ENCODE assay signal across 13 cellular contexts in the genomic region with DNA sequence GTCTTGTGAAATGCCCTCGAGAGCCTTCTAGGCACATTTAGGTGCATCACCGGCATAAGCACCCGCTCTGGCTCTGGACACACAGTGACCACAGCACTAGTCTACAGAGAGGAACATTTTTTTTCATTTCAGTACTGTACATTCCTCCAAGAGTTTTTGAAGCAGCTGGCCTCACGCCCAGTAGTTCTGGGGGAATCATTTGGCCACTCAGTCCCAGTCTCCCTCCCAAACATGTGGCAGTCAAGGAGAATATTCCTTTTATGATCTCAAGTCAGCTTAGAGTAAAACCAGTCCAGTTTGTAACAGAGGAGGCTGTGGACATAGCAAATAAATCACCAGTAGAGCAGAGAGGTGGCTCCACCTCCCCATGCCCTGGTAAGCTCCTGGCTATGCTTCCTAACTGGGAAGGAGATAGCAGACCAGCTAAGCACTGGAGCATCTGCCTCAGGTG. TPM values are rescaled to one million over a fixed set of nuclear protein-coding genes. Genes with fewer than 3 reads are reported as not detected.
DNase-seq lines count a peak whose midpoint lies in the region; ATAC-seq, FAIRE-seq and TF ChIP-seq lines count a peak whose summit lies in the region.
"Had no signal": no experiment of that assay in that cellular context is flagged by ENCODE, and none has a peak within 500 bp of the region (broad histone marks: within the 10 kb centered on the region; RNA-seq: fewer than 3 reads in every experiment).

No MANE protein-coding gene starts in this region.

- no peak for TF ChIP-seq EP300 in HepG2 (IDR thresholded peaks at IDR 0.05; ENCODE audit: low read depth in 2 of 2, low read length in 2 of 2)
- TF ChIP-seq EP300 in HepG2 (CRISPR knock-in tag; IDR thresholded peaks at IDR 0.05; ENCODE audit: borderline replicate concordance) = no peak

- ATAC-seq in HepG2 = no peak
- ATAC-seq: stimulated activated naive B cell treated with anti-CD40 and anti-IgM and Interleukin-4, amounts not matched to agents 10 μg/mL and 1 μg/mL and 100 μg/mL, for 72 hours had no signal

- TF ChIP-seq RAD21 in liver (IDR thresholded peaks at IDR 0.05) = peak; percentile 10 to 16
- TF ChIP-seq RAD21 in HepG2 (CRISPR knock-in tag; IDR thresholded peaks at IDR 0.05) = no peak

- no peak overlapping the region for H3K27ac ChIP-seq in liver (ENCODE audit: low read depth in 1 of 2, low read length in 2 of 2)
- no peak overlapping the region for H3K27ac ChIP-seq in HepG2 (ENCODE audit: extremely low read length, insufficient read depth, low read length)

- POLR2A ChIA-PET in HepG2 (lab: Yijun Ruan, JAX) = no interaction called here

- H3K4me1 Mint-ChIP-seq in nephron progenitor cell = peaks cover 32% of the 10 kb centered on the region
- H3K4me1 Mint-ChIP-seq: stimulated activated naive B cell treated with anti-CD40 and anti-IgM and Interleukin-4, amounts not matched to agents 10 μg/mL and 1 μg/mL and 100 μg/mL, for 72 hours had no signal

- H3K36me3 ChIP-seq in liver (ENCODE audit: control insufficient read depth in 4 of 4, insufficient read depth in 3 of 4, low read depth in 1 of 4, low read length in 3 of 4) (no peaks in the 10 kb centered on the region), HepG2 (replicated peaks in 1 of 2; ENCODE audit: control insufficient read depth in 1 of 2, insufficient read depth in 2 of 2, low read length in 2 of 2) (no peaks in the 10 kb centered on the region)

- H3K9me3 ChIP-seq in liver (ENCODE audit: control insufficient read depth in 4 of 4, low read length in 3 of 4) = no peaks in the 10 kb centered on the region
- H3K9me3 ChIP-seq in HepG2 (ENCODE audit: low read length) = no peaks in the 10 kb centered on the region

- H3K79me2 ChIP-seq in HepG2 (ENCODE audit: insufficient read depth, low read length) = no peaks in the 10 kb centered on the region

- no peaks in the 10 kb centered on the region for H4K20me1 ChIP-seq in HepG2 (ENCODE audit: insufficient read depth, low read length)

- TF ChIP-seq POLR2A in HepG2 (IDR thresholded peaks at IDR 0.05; ENCODE audit: insufficient read depth in 1 of 2, low read depth in 2 of 2, low read length in 2 of 2) = no peak

- no peak for FAIRE-seq in HepG2 (lab: Jason Lieb, UNC)
- FAIRE-seq: H1 had no signal

- no TSS peak for BruUV-seq in HepG2 (replicated peaks; lab: Mats Ljungman, UMichigan)

- H3K9ac ChIP-seq in liver (ENCODE audit: low read depth in 1 of 2, low read length in 2 of 2) (no peak overlapping the region), HepG2 (ENCODE audit: insufficient read depth, low read depth, low read length) (no peak overlapping the region)

- H3K27me3 Mint-ChIP-seq in nephron progenitor cell (ENCODE audit: low read depth, poor library complexity) = peaks cover 6% of the 10 kb centered on the region
- H3K27me3 Mint-ChIP-seq: stimulated activated naive B cell treated with anti-CD40 and anti-IgM and Interleukin-4, amounts not matched to agents 10 μg/mL and 1 μg/mL and 100 μg/mL, for 72 hours had no signal

- no peaks in the 10 kb centered on the region for H3K36me3 Mint-ChIP-seq in nephron progenitor cell (ENCODE audit: low read depth)
- H3K36me3 Mint-ChIP-seq: stimulated activated naive B cell treated with anti-CD40 and anti-IgM and Interleukin-4, amounts not matched to agents 10 μg/mL and 1 μg/mL and 100 μg/mL, for 72 hours had no signal

- H3K4me1 ChIP-seq in liver (ENCODE audit: control insufficient read depth in 4 of 4, insufficient read depth in 4 of 4, low read length in 3 of 4) = no peaks in the 10 kb centered on the region
- H3K4me1 ChIP-seq in HepG2 (ENCODE audit: insufficient read depth, low read length) = no peaks in the 10 kb centered on the region

- CTCF ChIA-PET in HepG2 (lab: Yijun Ruan, JAX; ENCODE audit: low intra/inter-chr PET ratio, low total read pairs) = interaction anchor here (2.5 kb wide), 1 partner anchor 128 kb away, joined by 28 read pairs; no protein-coding TSS in a partner anchor

- no peak overlapping the region for H3K4me3 Mint-ChIP-seq in nephron progenitor cell
- H3K4me3 Mint-ChIP-seq: stimulated activated naive B cell treated with anti-CD40 and anti-IgM and Interleukin-4, amounts not matched to agents 10 μg/mL and 1 μg/mL and 100 μg/mL, for 72 hours had no signal

- intact Hi-C loops in HepG2 (cut with micrococcal nuclease; ENCODE audit: unreplicated experiment) = no loop called here

- no peak overlapping the region for H3K4me2 ChIP-seq in HepG2 (ENCODE audit: low read depth, low read length)

- H2AFZ ChIP-seq in HepG2 (ENCODE audit: low read length) = no peak overlapping the region

- H3K4me3 ChIP-seq in liver (ENCODE audit: low read depth in 1 of 3, low read length in 3 of 3) = no peak overlapping the region
- H3K4me3 ChIP-seq in HepG2 (replicated peaks in 1 of 3; ENCODE audit: insufficient read depth in 1 of 3, low read depth in 2 of 3, low read length in 3 of 3) = no peak overlapping the region
- no peak overlapping the region for H3K4me3 ChIP-seq in fibroblast of pulmonary artery (replicated peaks; ENCODE audit: low read depth, low read length)

- WGBS in liver = 68% methylated on average over 4 of the region's 4 CpGs
- 6% methylated on average over 3 of the region's 4 CpGs for WGBS in HepG2 (ENCODE audit: low lambda C conversion rate)

- no peak for DNase-seq in HepG2 (ENCODE audit: low spot score)
- peak; percentile 73 for DNase-seq in fibroblast of pulmonary artery (ENCODE audit: low read depth)
- no peak for DNase-seq in nephron progenitor cell
- DNase-seq in stimulated activated CD4-positive, alpha-beta T cell treated with anti-CD3 and anti-CD28 coated beads, Interleukin-4, amount 100 ng/mL, for 1 hour = no peak
- no peak for DNase-seq in T-helper 2 cell
- no peak for DNase-seq in NCI-H774 (lab: John Stamatoyannopoulos, UW)
- DNase-seq in NCI-H187 (lab: John Stamatoyannopoulos, UW) = no peak
- DNase-seq: amygdala; GF-D8; Kasumi-1; stimulated activated naive B cell treated with anti-CD40 and anti-IgM and Interleukin-4, amounts not matched to agents 10 μg/mL and 1 μg/mL and 100 μg/mL, for 72 hours had no signal

- in situ Hi-C loops in HepG2 (cut with HindIII; ENCODE audit: extremely low pct_ligation_motif_present, low pct_unique_long_range_greater_than_20kb) = loop anchor here (5.0 kb wide), 1 partner anchor 128 kb away; no protein-coding TSS in a partner anchor

- H3K9me3 Mint-ChIP-seq in nephron progenitor cell = no peaks in the 10 kb centered on the region
- H3K9me3 Mint-ChIP-seq: stimulated activated naive B cell treated with anti-CD40 and anti-IgM and Interleukin-4, amounts not matched to agents 10 μg/mL and 1 μg/mL and 100 μg/mL, for 72 hours had no signal

- H3K27me3 ChIP-seq in liver (ENCODE audit: control insufficient read depth in 4 of 4, insufficient read depth in 4 of 4, low read length in 3 of 4) (no peaks in the 10 kb centered on the region), HepG2 (ENCODE audit: control insufficient read depth in 1 of 2, insufficient read depth in 2 of 2, low read length in 2 of 2) (0 out of 5 replicates have a peak, but pooled peaks cover 1 to 8% of the 10 kb centered on the region in 2 experiments)

- H3K27ac Mint-ChIP-seq in nephron progenitor cell = peak overlapping the region; percentile 29
- H3K27ac Mint-ChIP-seq: stimulated activated naive B cell treated with anti-CD40 and anti-IgM and Interleukin-4, amounts not matched to agents 10 μg/mL and 1 μg/mL and 100 μg/mL, for 72 hours had no signal

- no peak for TF ChIP-seq CTCF in liver (IDR thresholded peaks at IDR 0.05; ENCODE audit: low read depth, low read length, missing input control)
- no peak for TF ChIP-seq CTCF in HepG2 (CRISPR knock-in tag; IDR thresholded peaks at IDR 0.05)
- TF ChIP-seq CTCF in fibroblast of pulmonary artery (IDR thresholded peaks at IDR 0.05; ENCODE audit: low read length, missing control alignments) = no peak
- TF ChIP-seq CTCF in nephron progenitor cell (IDR thresholded peaks at IDR 0.05) = no peak

TF ChIP-seq in liver, 16 proteins besides CTCF, POLR2A, EP300 and RAD21 (continues in another document):
- TF ChIP-seq NR2F2 (IDR thresholded peaks at IDR 0.05) (no peak), FOXA1 (IDR thresholded peaks at IDR 0.05) (no peak), HNF4A (conservative IDR thresholded peaks at IDR 0.05) (no peak)
- TF ChIP-seq, protein P1, sequence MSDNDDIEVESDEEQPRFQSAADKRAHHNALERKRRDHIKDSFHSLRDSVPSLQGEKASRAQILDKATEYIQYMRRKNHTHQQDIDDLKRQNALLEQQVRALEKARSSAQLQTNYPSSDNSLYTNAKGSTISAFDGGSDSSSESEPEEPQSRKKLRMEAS (IDR thresholded peaks at IDR 0.05) = no peak

TF ChIP-seq in HepG2, 621 proteins besides CTCF, POLR2A, EP300 and RAD21 (continues in another document):
- TF ChIP-seq ZNF672 (CRISPR knock-in tag; IDR thresholded peaks at IDR 0.05) (no peak), ATRX (CRISPR knock-in tag; IDR thresholded peaks at IDR 0.05; ENCODE audit: borderline replicate concordance) (no peak)

RNA-seq across cellular contexts. Expression of a gene that starts 48.1 kb away (rescaled TPM):
- total RNA-seq in liver (under 1 TPM; 0.28 to 0.33 TPM), HepG2 (2016; rRNA removed; fragmentation: Illumina TruSeq; extraction: Trizol) (not detected in 2 replicates)
- polyA plus RNA-seq in liver (under 1 TPM; 0.19 to 0.42 TPM), HepG2 (2011; rRNA removed) (not detected in 2 replicates)
- total RNA-seq in HepG2 (2016; cell fraction: cytosol; rRNA removed; fragmentation: Illumina TruSeq; extraction: Trizol; ENCODE audit: low read depth) = not detected in 2 replicates
- not detected in 2 replicates for total RNA-seq in HepG2 (2016; cell fraction: insoluble cytoplasmic fraction; rRNA removed; fragmentation: Illumina TruSeq; extraction: Trizol)
- total RNA-seq in HepG2 (2016; cell fraction: membrane; rRNA removed; fragmentation: Illumina TruSeq; extraction: Trizol) = 0.15 TPM in 1 of 2 replicates, not detected in the other
- total RNA-seq in HepG2 (2016; cell fraction: nucleus; rRNA removed; fragmentation: Illumina TruSeq; extraction: Trizol) = not detected in 2 replicates
- 0.01 TPM in 1 of 2 replicates, not detected in the other for polyA plus RNA-seq in HepG2 (2011; cell fraction: cytosol; rRNA removed)
- polyA plus RNA-seq in HepG2 (2011; cell fraction: nucleus; rRNA removed) = not detected in 2 replicates
- polyA plus RNA-seq in HepG2 (2012) = not detected in 2 replicates
- not detected in 2 replicates for polyA plus RNA-seq in HepG2 (2016; cell fraction: cytosol; fragmentation: Illumina TruSeq; extraction: Trizol; ENCODE audit: low read depth)
- not detected in 2 replicates for polyA plus RNA-seq in HepG2 (2016; cell fraction: insoluble cytoplasmic fraction; fragmentation: Illumina TruSeq; extraction: Trizol; ENCODE audit: low read depth)
- not detected in 2 replicates for polyA plus RNA-seq in HepG2 (2016; cell fraction: membrane; fragmentation: Illumina TruSeq; extraction: Trizol; ENCODE audit: low read depth)
- polyA plus RNA-seq in HepG2 (2016; cell fraction: nucleus; fragmentation: Illumina TruSeq; extraction: Trizol; ENCODE audit: insufficient read depth, low read depth) = not detected in 2 replicates
- not detected in 2 replicates for polyA minus RNA-seq in HepG2 (2011; rRNA and poly(A)+ RNA removed; ENCODE audit: low replicate concordance)
- polyA minus RNA-seq in HepG2 (2011; cell fraction: cytosol; rRNA and poly(A)+ RNA removed) = not detected in 2 replicates
- not detected in 2 replicates for polyA minus RNA-seq in HepG2 (2011; cell fraction: nucleus; rRNA and poly(A)+ RNA removed)
